ENCODE assay signal across 24 cellular contexts in the genomic region with DNA sequence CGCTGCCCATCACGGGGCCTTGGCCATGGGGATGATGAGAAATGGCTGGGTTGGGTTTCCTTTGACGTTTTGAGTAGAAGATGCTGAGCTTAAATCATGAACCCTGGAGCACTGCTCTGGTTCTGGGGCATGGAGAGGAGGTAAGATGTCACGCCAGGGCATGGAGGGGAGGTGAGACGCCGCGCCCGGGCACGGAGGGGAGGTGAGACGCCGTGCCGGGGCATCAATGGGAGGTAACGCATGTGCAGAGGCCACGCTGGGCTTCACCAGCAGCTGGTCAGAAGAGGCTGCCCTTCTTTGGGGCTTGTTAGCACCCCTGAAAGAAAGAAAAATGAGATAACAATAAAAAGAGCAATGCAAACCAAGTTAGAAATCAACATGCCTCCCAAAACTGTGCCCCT.
"Had no signal": no experiment of that assay in that cellular context is flagged by ENCODE, and none has a peak within 500 bp of the region (broad histone marks: within the 10 kb centered on the region; RNA-seq: fewer than 3 reads in every experiment).

No MANE protein-coding gene starts in this region.

- H3K36me3 ChIP-seq: left lung, stomach, suprapubic skin, tibial nerve had no signal

- H3K4me1 ChIP-seq: foreskin keratinocyte, left lung, stomach, tibial nerve had no signal

- H3K9me3 ChIP-seq: left lung, stomach, suprapubic skin had no signal

- H3K27ac ChIP-seq: foreskin keratinocyte, left lung, stomach, suprapubic skin, tibial nerve had no signal

- H3K36me3 Mint-ChIP-seq: activated CD4-positive, alpha-beta memory T cell treated with anti-CD3 and anti-CD28 coated beads for 36 hours; natural killer cell treated with Interleukin-12 subunit alpha and Interleukin-12 subunit beta and Interleukin-15 and Interleukin-18, amount 100 ng/mL, for 72 hours had no signal

- H3K4me3 ChIP-seq: left lung, stomach, suprapubic skin, tibial nerve had no signal

- H3K4me1 Mint-ChIP-seq: activated naive CD8-positive, alpha-beta T cell treated with anti-CD3 and anti-CD28 coated beads, Interleukin-2, amount 50 U/mL, for 24 hours had no signal

- H3K4me3 Mint-ChIP-seq: activated CD4-positive, alpha-beta memory T cell treated with anti-CD3 and anti-CD28 coated beads for 36 hours; activated naive CD8-positive, alpha-beta T cell treated with anti-CD3 and anti-CD28 coated beads, Interleukin-2, amount 50 U/mL, for 24 hours; natural killer cell treated with Interleukin-12 subunit alpha and Interleukin-12 subunit beta and Interleukin-15 and Interleukin-18, amount 100 ng/mL, for 72 hours had no signal

- H3K9me3 Mint-ChIP-seq: activated CD4-positive, alpha-beta memory T cell treated with anti-CD3 and anti-CD28 coated beads for 36 hours; activated naive CD8-positive, alpha-beta T cell treated with anti-CD3 and anti-CD28 coated beads, Interleukin-2, amount 50 U/mL, for 24 hours; natural killer cell treated with Interleukin-12 subunit alpha and Interleukin-12 subunit beta and Interleukin-15 and Interleukin-18, amount 100 ng/mL, for 72 hours had no signal

- H3K27ac Mint-ChIP-seq: activated CD4-positive, alpha-beta memory T cell treated with anti-CD3 and anti-CD28 coated beads for 36 hours; activated naive CD8-positive, alpha-beta T cell treated with anti-CD3 and anti-CD28 coated beads, Interleukin-2, amount 50 U/mL, for 24 hours; natural killer cell treated with Interleukin-12 subunit alpha and Interleukin-12 subunit beta and Interleukin-15 and Interleukin-18, amount 100 ng/mL, for 72 hours had no signal

- FAIRE-seq: endometrium, TTC549, urothelium cell line had no signal

- H3K27me3 ChIP-seq: foreskin keratinocyte, suprapubic skin, tibial nerve had no signal

- DNase-seq: activated CD4-positive, alpha-beta memory T cell treated with anti-CD3 and anti-CD28 coated beads for 36 hours; activated CD4-positive, alpha-beta T cell treated with anti-CD3 and anti-CD28 coated beads for 1 hour; activated gamma-delta T cell; activated naive CD4-positive, alpha-beta T cell treated with anti-CD3 and anti-CD28 coated beads, Interleukin-2, amount 50 U/mL, for 16 hours; activated naive CD8-positive, alpha-beta T cell treated with anti-CD3 and anti-CD28 coated beads, Interleukin-2, amount 50 U/mL, for 24 hours; activated T-cell treated with anti-CD3 and anti-CD28 coated beads for 4 hours; cerebellar nuclear complex; cortex of kidney; erythroblast; foreskin keratinocyte; left lung; mammary epithelial cell; midbrain; occipital lobe; retina; stimulated activated CD4-positive, alpha-beta T cell treated with anti-CD3 and anti-CD28 coated beads, Interleukin-2, amount 100 ng/mL, for 48 hours; stomach; T-helper 1 cell had no signal
